8 cellular contexts compared by ENCODE assay signal in genomic region chr5:172854451-172854871, GRCh38. TPM values are rescaled to one million over a fixed set of nuclear protein-coding genes. Genes with fewer than 3 reads are reported as not detected.
DNase-seq lines count a peak whose midpoint lies in the region; TF ChIP-seq lines count a peak whose summit lies in the region.
"Had no signal": no experiment of that assay in that cellular context is flagged by ENCODE, and none has a peak within 500 bp of the region (broad histone marks: within the 10 kb centered on the region; RNA-seq: fewer than 3 reads in every experiment).

No MANE protein-coding gene starts in this region.

- peak in 1 of 2 donors; percentile 24 for TF ChIP-seq POLR2A in tibial nerve (IDR thresholded peaks at IDR 0.05)

- H3K4me1 ChIP-seq in duodenal mucosa (ENCODE audit: control insufficient read depth in 1 of 2, insufficient read depth in 2 of 2, low read length in 2 of 2) (peaks cover 59 to 71% of the 10 kb centered on the region in 2 donors), muscle layer of duodenum (ENCODE audit: control insufficient read depth in 1 of 2, insufficient read depth in 2 of 2, low read length in 2 of 2) (peaks cover 11 to 30% of the 10 kb centered on the region in 2 donors), tibial nerve (peaks cover 0 to 82% (median 48%) of the 10 kb centered on the region in 4 donors)

- CTCF ChIA-PET in RWPE1 (lab: Yijun Ruan, JAX), result interaction anchor here (0.6 to 1.1 kb wide), 2 partner anchors 140 to 1436 kb away, joined by 3 read pairs; no protein-coding TSS in a partner anchor

- H3K36me3 ChIP-seq in duodenal mucosa (ENCODE audit: control insufficient read depth in 1 of 2, insufficient read depth in 2 of 2, low read length in 2 of 2), result peaks cover 0 to 4% of the 10 kb centered on the region in 2 donors
- H3K36me3 ChIP-seq in muscle layer of duodenum (ENCODE audit: control insufficient read depth in 1 of 2, insufficient read depth in 2 of 2, low read length in 2 of 2), result no peaks in the 10 kb centered on the region
- H3K36me3 ChIP-seq in tibial nerve, result no peaks in the 10 kb centered on the region

- POLR2A ChIA-PET in RWPE1 (lab: Yijun Ruan, JAX; ENCODE audit: low non-redundant PET), result interaction anchor here (0.7 to 1.0 kb wide), 2 partner anchors 83 to 110 kb away, joined by 3 to 5 read pairs; no protein-coding TSS in a partner anchor

- peak; percentile 55 to 82 for TF ChIP-seq EP300 in tibial nerve (IDR thresholded peaks at IDR 0.05)

- DNase-seq in RWPE1 (ENCODE audit: low spot score) (no peak), tibial nerve (ENCODE audit: low spot score in 2 of 2) (peak; percentile 62 to 67), NCI-H510A (lab: John Stamatoyannopoulos, UW) (no peak)
- DNase-seq in activated T-cell treated with anti-CD3 and anti-CD28 coated beads, Interleukin-2, amount 50 U/mL, for 48 hours, result no peak
- DNase-seq in effector CD4-positive, alpha-beta T cell, result no peak

- WGBS in tibial nerve, 2 donors, result 43 to 47% methylated on average over 12 of the region's 12 CpGs

- H3K4me3 ChIP-seq in duodenal mucosa (ENCODE audit: low read depth in 1 of 2, low read length in 2 of 2) (no peak overlapping the region), muscle layer of duodenum (ENCODE audit: low read depth in 1 of 2, low read length in 2 of 2) (no peak overlapping the region), tibial nerve (no peak overlapping the region)

- H3K9ac ChIP-seq in duodenal mucosa (ENCODE audit: low read depth in 1 of 2, low read length in 2 of 2), result peak overlapping the region in 1 of 2 donors; percentile 35
- H3K9ac ChIP-seq: KMS-11 had no signal

- TF ChIP-seq CTCF in RWPE1 (conservative IDR thresholded peaks at IDR 0.05; ENCODE audit: low read depth), result no peak
- TF ChIP-seq CTCF in tibial nerve (IDR thresholded peaks at IDR 0.05), result no peak

- H3K27ac ChIP-seq in RWPE1 (peak overlapping the region; percentile 90), duodenal mucosa (ENCODE audit: low read depth, low read length) (peak overlapping the region; percentile 58), muscle layer of duodenum (ENCODE audit: low read length) (peak overlapping the region; percentile 69), tibial nerve (peak overlapping the region; percentile 66 to 91 (median 79))
- H3K27ac ChIP-seq: KMS-11 had no signal

- H3K27me3 ChIP-seq in duodenal mucosa (ENCODE audit: control insufficient read depth in 1 of 2, insufficient read depth in 2 of 2, low read length in 2 of 2) (no peaks in the 10 kb centered on the region), muscle layer of duodenum (ENCODE audit: low read depth, low read length) (no peaks in the 10 kb centered on the region), tibial nerve (no peaks in the 10 kb centered on the region)

- H3K9me3 ChIP-seq in duodenal mucosa (ENCODE audit: control insufficient read depth in 1 of 2, low read length in 2 of 2) (no peaks in the 10 kb centered on the region), muscle layer of duodenum (ENCODE audit: control insufficient read depth in 1 of 2, low read length in 2 of 2) (no peaks in the 10 kb centered on the region), tibial nerve (no peaks in the 10 kb centered on the region)

RNA-seq across cellular contexts. Expression of gene ERGIC1, which starts 20.4 kb away (rescaled TPM):
- total RNA-seq in tibial nerve, result 100 to 1,000 TPM in 2 of 4 donors, 10 to 100 TPM in 2; 60.9 to 123 (median 99.3) TPM

Comparison
In these comparisons a context has a peak if more than half of its experiments do, and no peak if none do; other contexts are left out.
1. DNase-seq: peak in tibial nerve (2 of 2); none in RWPE1 (single experiment), activated T-cell treated with anti-CD3 and anti-CD28 coated beads, Interleukin-2, amount 50 U/mL, for 48 hours (0 of 2), NCI-H510A (single experiment) and effector CD4-positive, alpha-beta T cell (single experiment).
2. Peak in every context shown above with its lines, with median percentiles within 50 percentile points of each other: H3K27ac ChIP-seq.